In genomic region chr15:32536507-32537172, GRCh38 we compare ENCODE assay signal across 8 cellular contexts. TPM values are rescaled to one million over a fixed set of nuclear protein-coding genes. Genes with fewer than 3 reads are reported as not detected.
DNase-seq lines count a peak whose midpoint lies in the region; ATAC-seq, FAIRE-seq and TF ChIP-seq lines count a peak whose summit lies in the region.
"Not testable (repeated sequence)": the region's sequence is repeated elsewhere in the genome, so short reads cannot be mapped to it uniquely, and the experiment has no call there.

No MANE protein-coding gene starts in this region.

- not testable (repeated sequence) for H3K36me3 ChIP-seq in pancreas

- H3K4me1 ChIP-seq in right cardiac atrium (ENCODE audit: control insufficient read depth, insufficient read depth, low read length); pancreas: not testable (repeated sequence)

- H3K9me3 ChIP-seq in right cardiac atrium (ENCODE audit: control insufficient read depth, low read length); pancreas: not testable (repeated sequence)

- ATAC-seq in GM21825 (IDR thresholded peaks at IDR 0.05; ENCODE audit: unreplicated experiment) (peak; percentile 88), right cardiac atrium (peak; percentile 99 to 100), pancreas (peak; percentile 93 to 99 (median 97))
- ATAC-seq in activated CD4-positive, alpha-beta T cell treated with anti-CD3 and anti-CD28 coated beads for 36 hours, result peak; percentile 85
- ATAC-seq in stimulated activated memory B cell treated with anti-CD40 and anti-IgM and Interleukin-4, amounts not matched to agents 10 μg/mL and 1 μg/mL and 100 μg/mL, for 72 hours, result peak; percentile 98

- POLR2A ChIA-PET in activated CD4-positive, alpha-beta T cell treated with anti-CD3 and anti-CD28 coated beads for 36 hours (lab: Charles Lee), result not testable (repeated sequence)

- peak overlapping the region; percentile 52 for H3K4me3 Mint-ChIP-seq in activated CD4-positive, alpha-beta T cell treated with anti-CD3 and anti-CD28 coated beads for 36 hours
- H3K4me3 Mint-ChIP-seq in brain, result peak overlapping the region; percentile 66 to 81 (median 73)
- H3K4me3 Mint-ChIP-seq in stimulated activated memory B cell treated with anti-CD40 and anti-IgM and Interleukin-4, amounts not matched to agents 10 μg/mL and 1 μg/mL and 100 μg/mL, for 72 hours, result peak overlapping the region; percentile 60

- not testable (repeated sequence) for H3K27ac ChIP-seq in HL-60 (replicated peaks)
- H3K27ac ChIP-seq in right cardiac atrium (ENCODE audit: low read length) (peak overlapping the region; percentile 43), pancreas (peak overlapping the region; percentile 66 to 90 (median 82))

- H3K4me3 ChIP-seq in HL-60 (replicated peaks; ENCODE audit: insufficient read depth, low read length) (peak overlapping the region; percentile 43), right cardiac atrium (ENCODE audit: low read length) (peak overlapping the region; percentile 44), pancreas (peak overlapping the region; percentile 30 to 55 (median 40))

- H3K36me3 Mint-ChIP-seq in activated CD4-positive, alpha-beta T cell treated with anti-CD3 and anti-CD28 coated beads for 36 hours (ENCODE audit: low read depth); brain; stimulated activated memory B cell treated with anti-CD40 and anti-IgM and Interleukin-4, amounts not matched to agents 10 μg/mL and 1 μg/mL and 100 μg/mL, for 72 hours: not testable (repeated sequence)

- H3K27me3 Mint-ChIP-seq in activated CD4-positive, alpha-beta T cell treated with anti-CD3 and anti-CD28 coated beads for 36 hours; brain; stimulated activated memory B cell treated with anti-CD40 and anti-IgM and Interleukin-4, amounts not matched to agents 10 μg/mL and 1 μg/mL and 100 μg/mL, for 72 hours: not testable (repeated sequence)

- DNase-seq in ELF-1 (ENCODE audit: low read depth, low spot score), result peak; percentile 8
- peak in 1 of 2 experiments; percentile 47 for DNase-seq in HL-60 (ENCODE audit: low read depth in 1 of 2, low spot score in 1 of 2)
- DNase-seq in activated CD4-positive, alpha-beta T cell treated with anti-CD3 and anti-CD28 coated beads for 36 hours, result peak; percentile 62
- DNase-seq in right cardiac atrium, result peak; percentile 32 to 81 (median 77)
- peak; percentile 35 to 81 (median 58) for DNase-seq in pancreas

- under 1% methylated on average over 25 of the region's 61 CpGs for WGBS in right cardiac atrium
- WGBS in pancreas, 2 donors, result 0% methylated on average over 8 to 27 of the region's 61 CpGs

- not testable (repeated sequence) for FAIRE-seq in pancreas (lab: Jason Lieb, UNC)

- TF ChIP-seq CTCF in HL-60 (IDR thresholded peaks at IDR 0.05; ENCODE audit: insufficient read depth, low read length); brain (conservative IDR thresholded peaks at IDR 0.05); pancreas (IDR thresholded peaks at IDR 0.05): not testable (repeated sequence)

- H3K27ac Mint-ChIP-seq in activated CD4-positive, alpha-beta T cell treated with anti-CD3 and anti-CD28 coated beads for 36 hours; brain; stimulated activated memory B cell treated with anti-CD40 and anti-IgM and Interleukin-4, amounts not matched to agents 10 μg/mL and 1 μg/mL and 100 μg/mL, for 72 hours: not testable (repeated sequence)

- H3K4me1 Mint-ChIP-seq in activated CD4-positive, alpha-beta T cell treated with anti-CD3 and anti-CD28 coated beads for 36 hours; brain; stimulated activated memory B cell treated with anti-CD40 and anti-IgM and Interleukin-4, amounts not matched to agents 10 μg/mL and 1 μg/mL and 100 μg/mL, for 72 hours: not testable (repeated sequence)

- not testable (repeated sequence) for H3K27me3 ChIP-seq in HL-60 (ENCODE audit: insufficient read depth, poor library complexity, severe bottlenecking); right cardiac atrium (ENCODE audit: control insufficient read depth, insufficient read depth); pancreas

- intact Hi-C loops in activated CD4-positive, alpha-beta T cell treated with anti-CD3 and anti-CD28 coated beads for 36 hours (cut with DNase I, micrococcal nuclease); right cardiac atrium (cut with DNase I); pancreas (cut with DNase I): not testable (repeated sequence)

- CTCF ChIA-PET in activated CD4-positive, alpha-beta T cell treated with anti-CD3 and anti-CD28 coated beads for 36 hours (lab: Charles Lee), result not testable (repeated sequence)

- H3K9me3 Mint-ChIP-seq in activated CD4-positive, alpha-beta T cell treated with anti-CD3 and anti-CD28 coated beads for 36 hours (ENCODE audit: low read depth); brain; stimulated activated memory B cell treated with anti-CD40 and anti-IgM and Interleukin-4, amounts not matched to agents 10 μg/mL and 1 μg/mL and 100 μg/mL, for 72 hours: not testable (repeated sequence)

RNA-seq across cellular contexts. Expression of gene GOLGA8N, which starts 56.6 kb away (rescaled TPM):
- 1 to 10 TPM; 2.2 to 2.4 TPM for total RNA-seq in activated CD4-positive, alpha-beta T cell treated with anti-CD3 and anti-CD28 coated beads for 36 hours
- polyA plus RNA-seq in brain (ENCODE audit: insufficient read depth, low read depth, low replicate concordance) (0.61 TPM), right cardiac atrium (7.9 TPM), pancreas (10 to 100 TPM; 18.0 to 18.6 TPM)
- total RNA-seq in right cardiac atrium (10 to 100 TPM in 3 of 4 donors, 1 to 10 TPM in 1; 7.5 to 13.9 (median 11.0) TPM), pancreas (10 to 100 TPM; 15.9 to 31.1 (median 21.4) TPM)
